25 cellular contexts compared by ENCODE assay signal in genomic region chr1:164417016-164417704, GRCh38.
"Had no signal": no experiment of that assay in that cellular context is flagged by ENCODE, and none has a peak within 500 bp of the region (broad histone marks: within the 10 kb centered on the region; RNA-seq: fewer than 3 reads in every experiment).

No MANE protein-coding gene starts in this region.

- H3K9ac ChIP-seq: SK-N-SH had no signal

- H3K27ac ChIP-seq: VCaP had no signal

- H3K9me3 ChIP-seq: SK-N-SH had no signal

- DNase-seq: activated CD4-positive, alpha-beta T cell treated with anti-CD3 and anti-CD28 coated beads for 36 hours; activated CD8-positive, alpha-beta memory T cell treated with anti-CD3 and anti-CD28 coated beads, Interleukin-2, amount 50 U/mL, for 4 hours; activated CD8-positive, alpha-beta T cell treated with anti-CD3 and anti-CD28 coated beads for 36 hours; activated naive CD4-positive, alpha-beta T cell treated with anti-CD3 and anti-CD28 coated beads, Interleukin-2, amount 50 U/mL, for 16 hours; activated T-cell treated with anti-CD3 and anti-CD28 coated beads, Interleukin-2, amount 50 U/mL, for 72 hours; aorta; central memory CD4-positive, alpha-beta T cell; Karpas-422; MM.1S; NCI-H1105; NCI-H1436; NCI-H187; NCI-H2081; NCI-H2171; NCI-H2227 treated with DMSO at 0.1 percent for 48 hours; NCI-H446 treated with DMSO at 0.1 percent for 48 hours; NCI-H524 treated with DMSO at 0.1 percent for 48 hours; NK-92 treated with Interleukin-12 subunit alpha and Interleukin-12 subunit beta, amount 100 ng/mL, for 24 hours; OCI-M1; RPMI8226; SK-N-SH; T-helper 1 cell had no signal

- ATAC-seq: activated CD4-positive, alpha-beta T cell treated with anti-CD3 and anti-CD28 coated beads for 36 hours; activated CD8-positive, alpha-beta T cell treated with anti-CD3 and anti-CD28 coated beads for 36 hours; activated T-cell treated with anti-CD3 and anti-CD28 coated beads, Interleukin-2, amount 50 U/mL, for 72 hours; Panc1; Right ventricle myocardium inferior had no signal
